1 cellular context compared by ENCODE assay signal in the genomic region with DNA sequence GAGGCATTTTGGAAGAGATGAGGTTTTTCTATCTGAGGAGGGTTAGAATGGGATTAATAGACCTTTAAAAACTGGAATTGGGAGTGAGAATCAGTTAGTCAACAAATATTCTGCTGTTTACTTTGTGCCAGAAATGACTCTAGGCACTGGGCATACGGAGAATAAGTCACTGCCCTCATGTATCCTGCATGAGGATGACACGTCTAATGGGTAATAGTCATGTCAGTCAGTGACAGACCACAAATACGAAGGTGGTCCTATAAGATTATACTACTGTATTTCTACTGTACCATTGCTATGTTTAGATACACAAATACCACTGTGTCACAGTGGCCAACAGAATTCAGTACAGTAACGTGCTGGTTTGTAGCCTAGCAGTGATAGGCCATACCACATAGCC.
TF ChIP-seq lines count a peak whose summit lies in the region.

No MANE protein-coding gene starts in this region.

TF ChIP-seq in H1, 55 proteins besides CTCF, POLR2A, EP300 and RAD21:
- TF ChIP-seq, protein P1, sequence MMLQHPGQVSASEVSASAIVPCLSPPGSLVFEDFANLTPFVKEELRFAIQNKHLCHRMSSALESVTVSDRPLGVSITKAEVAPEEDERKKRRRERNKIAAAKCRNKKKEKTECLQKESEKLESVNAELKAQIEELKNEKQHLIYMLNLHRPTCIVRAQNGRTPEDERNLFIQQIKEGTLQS (IDR thresholded peaks at IDR 0.05; ENCODE audit: insufficient read depth, low read depth, low read length) = no peak
- TF ChIP-seq SRF (IDR thresholded peaks at IDR 0.05; ENCODE audit: low read depth, low read length) (no peak), TAF1 (IDR thresholded peaks at IDR 0.05; ENCODE audit: low read depth, low read length) (no peak), SIRT6 (IDR thresholded peaks at IDR 0.05; ENCODE audit: low read length) (no peak)
